Comparison of ENCODE assay signal across 20 cellular contexts in genomic region chr1:247362074-247362597, GRCh38. TPM values are rescaled to one million over a fixed set of nuclear protein-coding genes. Genes with fewer than 3 reads are reported as not detected.
A peak's percentile ranks its signal among the peaks of the same experiment; 100 is the strongest.
DNase-seq lines count a peak whose midpoint lies in the region; ATAC-seq and TF ChIP-seq lines count a peak whose summit lies in the region.
"Had no signal": no experiment of that assay in that cellular context is flagged by ENCODE, and none has a peak within 500 bp of the region (broad histone marks: within the 10 kb centered on the region; RNA-seq: fewer than 3 reads in every experiment).

No MANE protein-coding gene starts in this region.

- no peak overlapping the region for H3K14ac ChIP-seq in neuronal stem cell (ENCODE audit: low read length)

- no peak overlapping the region for H3K27ac ChIP-seq in neuronal stem cell (replicated peaks; ENCODE audit: low read length)
- H3K27ac ChIP-seq in left lung = no peak overlapping the region
- H3K27ac ChIP-seq: BLaER1, SK-N-MC had no signal

- WGBS in neuronal stem cell (ENCODE audit: extremely low coverage in 2 of 2, insufficient read length in 2 of 2, insufficient replicate concordance in 1 of 2), 2 donors = no CpG with 5 or more reads among the region's 8 CpGs

- no peak overlapping the region for H3K4me3 Mint-ChIP-seq in WTC11
- H3K4me3 Mint-ChIP-seq: CD4-positive, CD25-positive, alpha-beta regulatory T cell had no signal

- no peak overlapping the region for H4K8ac ChIP-seq in neuronal stem cell (ENCODE audit: low read depth, low read length)

- H3K27me3 Mint-ChIP-seq in WTC11 (ENCODE audit: low read depth) = peaks cover 25% of the 10 kb centered on the region

- TF ChIP-seq CTCF in WTC11 (IDR thresholded peaks at IDR 0.05) = no peak
- TF ChIP-seq CTCF in left lung (IDR thresholded peaks at IDR 0.05) = no peak

- POLR2A ChIA-PET in WTC11 (lab: Charles Lee) = interaction anchor here (0.7 kb wide), 1 partner anchor 563 kb away, joined by 3 read pairs; no protein-coding TSS in a partner anchor

- ATAC-seq in WTC11 (no peak), left lung (no peak)

- H2AK5ac ChIP-seq in neuronal stem cell (ENCODE audit: low read depth, low read length) = no peak overlapping the region

- no peak overlapping the region for H2BK15ac ChIP-seq in neuronal stem cell (ENCODE audit: low read length)

- H2BK12ac ChIP-seq in neuronal stem cell (ENCODE audit: low read length) = no peak overlapping the region

- H3K4ac ChIP-seq in neuronal stem cell (ENCODE audit: low read length) = no peak overlapping the region

- no peak overlapping the region for H3K4me3 ChIP-seq in neuronal stem cell (ENCODE audit: low read length in 2 of 2)
- no peak overlapping the region for H3K4me3 ChIP-seq in left lung
- H3K4me3 ChIP-seq: BLaER1, SK-N-MC had no signal

- H3K36me3 ChIP-seq in neuronal stem cell (replicated peaks in 1 of 2; ENCODE audit: control insufficient read depth in 2 of 2, insufficient read depth in 2 of 2, low read length in 2 of 2) = no peaks in the 10 kb centered on the region
- no peaks in the 10 kb centered on the region for H3K36me3 ChIP-seq in left lung
- H3K36me3 ChIP-seq: BLaER1 had no signal

- H2BK5ac ChIP-seq in neuronal stem cell (ENCODE audit: low read length) = no peak overlapping the region

- H3K36me3 Mint-ChIP-seq in WTC11 = peaks cover 19% of the 10 kb centered on the region
- H3K36me3 Mint-ChIP-seq: CD4-positive, CD25-positive, alpha-beta regulatory T cell had no signal

- no peak overlapping the region for H4K91ac ChIP-seq in neuronal stem cell (ENCODE audit: low read depth, low read length, poor library complexity)

- peaks cover 2 to 8% of the 10 kb centered on the region in 2 donors for H3K4me1 ChIP-seq in neuronal stem cell (ENCODE audit: control insufficient read depth in 2 of 2, insufficient read depth in 1 of 2, low read depth in 1 of 2, low read length in 2 of 2)
- H3K4me1 ChIP-seq in left lung = peaks cover 0 to 13% of the 10 kb centered on the region in 2 donors
- H3K4me1 ChIP-seq: BLaER1 had no signal

- H3K9me3 ChIP-seq in neuronal stem cell (replicated peaks in 1 of 2; ENCODE audit: control insufficient read depth in 2 of 2, insufficient read depth in 1 of 2, low read depth in 1 of 2, low read length in 2 of 2) (peaks cover 2 to 22% of the 10 kb centered on the region in 2 donors), left lung (peaks cover 0 to 12% of the 10 kb centered on the region in 2 donors)

- no peak overlapping the region for H3K27ac Mint-ChIP-seq in WTC11
- H3K27ac Mint-ChIP-seq: CD4-positive, CD25-positive, alpha-beta regulatory T cell had no signal

- intact Hi-C loops in posterior vena cava (cut with DNase I) (no loop called here), left lung (cut with DNase I) (no loop called here)

- CTCF ChIA-PET in WTC11 (lab: Charles Lee) = interaction anchor here (0.6 to 4.6 kb wide), 2 partner anchors 11 to 1046 kb away, joined by 3 to 25 read pairs; no protein-coding TSS in a partner anchor

- peak; percentile 21 for DNase-seq in EH (ENCODE audit: low read depth)
- DNase-seq in LHCN-M2 (ENCODE audit: low read depth) = peak; percentile 12
- no peak for DNase-seq in WTC11 (ENCODE audit: low spot score)
- DNase-seq in posterior vena cava (ENCODE audit: low spot score) = peak; percentile 6
- DNase-seq in neuronal stem cell (ENCODE audit: low spot score) = no peak
- DNase-seq in left lung = no peak
- DNase-seq in stimulated activated CD4-positive, alpha-beta T cell treated with anti-CD3 and anti-CD28 coated beads, Interleukin-12 subunit alpha, Interleukin-12 subunit beta, amount 100 ng/mL, for 4 hours = no peak
- DNase-seq: CD4-positive, CD25-positive, alpha-beta regulatory T cell; KBM-7; MM.1S; NCI-H1417; NCI-H1694; NCI-H2081; NCI-H2227 treated with DMSO at 0.1 percent for 48 hours; NCI-H526 treated with DMSO at 0.1 percent for 48 hours; SIG-M5; SW 1271 had no signal

- H3K27me3 ChIP-seq in neuronal stem cell (ENCODE audit: control insufficient read depth in 3 of 3, insufficient read depth in 3 of 3, low read depth in 1 of 3, low read length in 3 of 3) = no peaks in the 10 kb centered on the region
- peaks cover 0 to 31% of the 10 kb centered on the region in 2 donors for H3K27me3 ChIP-seq in left lung
- H3K27me3 ChIP-seq: BLaER1 had no signal

- H3K4me2 ChIP-seq in neuronal stem cell (ENCODE audit: insufficient read depth, low read length, poor library complexity, severe bottlenecking) = no peak overlapping the region
- H3K4me2 ChIP-seq: BLaER1 had no signal

- no peak overlapping the region for H2BK120ac ChIP-seq in neuronal stem cell (ENCODE audit: low read depth, low read length)

- H3K79me1 ChIP-seq in neuronal stem cell (ENCODE audit: low read depth, low read length) = no peaks in the 10 kb centered on the region

- no peak overlapping the region for H3K23ac ChIP-seq in neuronal stem cell (ENCODE audit: low read depth, low read length, poor library complexity)

- peaks cover 28% of the 10 kb centered on the region for H3K9me3 Mint-ChIP-seq in WTC11

- no peak overlapping the region for H2AFZ ChIP-seq in neuronal stem cell (ENCODE audit: low read length)

- H3K18ac ChIP-seq in neuronal stem cell (ENCODE audit: low read length) = no peak overlapping the region

- no peak overlapping the region for H3K9ac ChIP-seq in neuronal stem cell (ENCODE audit: low read depth, low read length, poor library complexity)
- H3K9ac ChIP-seq: BLaER1 had no signal

- H3K4me1 Mint-ChIP-seq in WTC11 = peaks cover 25% of the 10 kb centered on the region
- H3K4me1 Mint-ChIP-seq: CD4-positive, CD25-positive, alpha-beta regulatory T cell had no signal

TF ChIP-seq in WTC11, 78 proteins besides CTCF, POLR2A, EP300 and RAD21:
- TF ChIP-seq HMGA2 (CRISPR knock-in tag; IDR thresholded peaks at IDR 0.05) (0 out of 2 replicates have a peak, but pooled peaks have one; percentile 22), ATF1 (CRISPR knock-in tag; IDR thresholded peaks at IDR 0.05) (no peak)

RNA-seq across cellular contexts. Expression of gene ZNF496, which starts 30.5 kb away (rescaled TPM):
- total RNA-seq in LHCN-M2 (2014; rRNA removed) (26.3 and 36.2 TPM in 2 replicates), WTC11 (2021) (81.5 to 89.0 TPM (median 88.3 TPM) in 3 replicates), posterior vena cava (10 to 100 TPM; 18.8 to 19.3 TPM), left lung (10 to 100 TPM; 18.2 to 19.2 TPM)
- polyA plus RNA-seq in LHCN-M2 (2012) = 12.0 TPM
- polyA plus RNA-seq in neuronal stem cell (2013, experiment 1 of 2) = 40.1 TPM
- 38.8 TPM for polyA plus RNA-seq in neuronal stem cell (2013, experiment 2 of 2)

RNA-seq across cellular contexts. Expression of gene NLRP3, which starts 53.8 kb away (rescaled TPM):
- 0.57 and 0.58 TPM in 2 replicates for total RNA-seq in LHCN-M2 (2014; rRNA removed)
- 0.19 TPM for polyA plus RNA-seq in LHCN-M2 (2012)
- 0.11 to 0.25 TPM (median 0.11 TPM) in 3 replicates for total RNA-seq in WTC11 (2021)
- 1 to 10 TPM; 3.0 to 3.1 TPM for total RNA-seq in posterior vena cava
- 0.24 TPM for polyA plus RNA-seq in neuronal stem cell (2013, experiment 1 of 2)
- 0.26 TPM for polyA plus RNA-seq in neuronal stem cell (2013, experiment 2 of 2)
- 1 to 10 TPM; 2.0 to 6.6 TPM for total RNA-seq in left lung
- total RNA-seq: NCI-H460 had no signal

Comparison
In these comparisons a context has a peak if more than half of its experiments do, and no peak if none do; other contexts are left out.
1. DNase-seq: peak in EH (single experiment), LHCN-M2 (single experiment) and posterior vena cava (single experiment); none in WTC11 (single experiment), neuronal stem cell (single experiment), left lung (0 of 2) and stimulated activated CD4-positive, alpha-beta T cell treated with anti-CD3 and anti-CD28 coated beads, Interleukin-12 subunit alpha, Interleukin-12 subunit beta, amount 100 ng/mL, for 4 hours (single experiment).